In genomic region chr22:31346255-31346732, GRCh38 we compare ENCODE assay signal across 1 cellular context.
TF ChIP-seq lines count a peak whose summit lies in the region.

PATZ1 (minus strand) TSS chr22:31346346; CDS start chr22:31345602, 744 bp downstream.

TF ChIP-seq in HepG2, 621 proteins besides CTCF, POLR2A, EP300 and RAD21 (continued from another document and continues in another):
- TF ChIP-seq ZNF318 (CRISPR knock-in tag; IDR thresholded peaks at IDR 0.05) (no peak), IRF9 (CRISPR knock-in tag; IDR thresholded peaks at IDR 0.05; ENCODE audit: borderline replicate concordance) (no peak), FOXA1 (IDR thresholded peaks at IDR 0.05) (no peak), FOXA1 (CRISPR knock-in tag; IDR thresholded peaks at IDR 0.05) (0 out of 2 replicates have a peak, but pooled peaks have one; percentile 24), ZNF367 (CRISPR knock-in tag; IDR thresholded peaks at IDR 0.05; ENCODE audit: borderline replicate concordance) (no peak), MAZ (IDR thresholded peaks at IDR 0.05; ENCODE audit: borderline replicate concordance, low read depth, low read length) (peak; percentile 92), MAZ (CRISPR knock-in tag; IDR thresholded peaks at IDR 0.05; ENCODE audit: low read depth) (peak; percentile 38; the same call in 1 of the 2 replicates), BCL6 (CRISPR knock-in tag; IDR thresholded peaks at IDR 0.05) (no peak), ZSCAN25 (CRISPR knock-in tag; IDR thresholded peaks at IDR 0.05) (no peak), KLF13 (CRISPR knock-in tag; IDR thresholded peaks at IDR 0.05) (no peak), SOX13 (IDR thresholded peaks at IDR 0.05) (no peak), SOX13 (CRISPR knock-in tag; conservative IDR thresholded peaks at IDR 0.05 in 1 of 2, IDR thresholded peaks at IDR 0.05 in 1 of 2) (peak in 1 of 2 experiments; percentile 46; a peak in 1 of 4 replicates), ZFP91 (CRISPR knock-in tag; IDR thresholded peaks at IDR 0.05; ENCODE audit: borderline replicate concordance) (no peak), RARG (CRISPR knock-in tag; IDR thresholded peaks at IDR 0.05; ENCODE audit: low read depth) (no peak), ZEB1 (IDR thresholded peaks at IDR 0.05; ENCODE audit: insufficient replicate concordance, low read depth) (no peak), REST (IDR thresholded peaks at IDR 0.05; ENCODE audit: borderline replicate concordance in 1 of 2, low read depth in 1 of 2, low read length in 2 of 2) (no peak; a peak in 1 of 4 replicates), ZXDC (CRISPR knock-in tag; IDR thresholded peaks at IDR 0.05) (no peak), ZNF740 (CRISPR knock-in tag; IDR thresholded peaks at IDR 0.05) (peak; percentile 53), ZNF263 (CRISPR knock-in tag; IDR thresholded peaks at IDR 0.05) (no peak), FOXP1 (IDR thresholded peaks at IDR 0.05) (no peak), FOXP1 (CRISPR knock-in tag; IDR thresholded peaks at IDR 0.05) (peak; percentile 36), GABPB1 (CRISPR knock-in tag; IDR thresholded peaks at IDR 0.05) (peak; percentile 87), HDAC2 (CRISPR knock-in tag; IDR thresholded peaks at IDR 0.05) (no peak; the same call in 1 of the 2 replicates), SATB2 (CRISPR knock-in tag; IDR thresholded peaks at IDR 0.05) (no peak), ZNF224 (CRISPR knock-in tag; IDR thresholded peaks at IDR 0.05) (no peak), PPARG (CRISPR knock-in tag; conservative IDR thresholded peaks at IDR 0.05) (no peak), FOXK1 (CRISPR knock-in tag; IDR thresholded peaks at IDR 0.05; ENCODE audit: borderline replicate concordance, low read depth) (peak; percentile 40; the same call in 1 of the 2 replicates), HNRNPUL1 (IDR thresholded peaks at IDR 0.05; ENCODE audit: low read depth, low read length) (no peak), U2AF1 (optimal IDR thresholded peaks at IDR 0.05; ENCODE audit: low read depth, low read length) (peak; percentile 8), ZNF670 (CRISPR knock-in tag; IDR thresholded peaks at IDR 0.05; ENCODE audit: borderline replicate concordance) (no peak), RAD51 (IDR thresholded peaks at IDR 0.05; ENCODE audit: borderline replicate concordance) (no peak), ZBTB7B (CRISPR knock-in tag; IDR thresholded peaks at IDR 0.05) (0 out of 2 replicates have a peak, but pooled peaks have one; percentile 2), MLX (CRISPR knock-in tag; IDR thresholded peaks at IDR 0.05) (no peak), ZNF382 (CRISPR knock-in tag; IDR thresholded peaks at IDR 0.05; ENCODE audit: borderline replicate concordance) (no peak), THAP9 (CRISPR knock-in tag; IDR thresholded peaks at IDR 0.05; ENCODE audit: borderline replicate concordance) (no peak), RORA (CRISPR knock-in tag; IDR thresholded peaks at IDR 0.05) (no peak), HMGA1 (CRISPR knock-in tag; conservative IDR thresholded peaks at IDR 0.05) (no peak), NR2C2 (CRISPR knock-in tag; IDR thresholded peaks at IDR 0.05; ENCODE audit: borderline replicate concordance) (peak; percentile 94), NKX3-1 (CRISPR knock-in tag; IDR thresholded peaks at IDR 0.05) (0 out of 2 replicates have a peak, but pooled peaks have one; percentile 5), ELF3 (CRISPR knock-in tag; IDR thresholded peaks at IDR 0.05) (peak; percentile 14; the same call in 1 of the 2 replicates), SIN3A (IDR thresholded peaks at IDR 0.05; ENCODE audit: borderline replicate concordance, low read depth, low read length) (peak; percentile 29; the same call in 1 of the 2 replicates), ZNF879 (CRISPR knock-in tag; IDR thresholded peaks at IDR 0.05) (0 out of 2 replicates have a peak, but pooled peaks have one; percentile 9)
